Comparison of ENCODE assay signal across 8 cellular contexts in the genomic region with DNA sequence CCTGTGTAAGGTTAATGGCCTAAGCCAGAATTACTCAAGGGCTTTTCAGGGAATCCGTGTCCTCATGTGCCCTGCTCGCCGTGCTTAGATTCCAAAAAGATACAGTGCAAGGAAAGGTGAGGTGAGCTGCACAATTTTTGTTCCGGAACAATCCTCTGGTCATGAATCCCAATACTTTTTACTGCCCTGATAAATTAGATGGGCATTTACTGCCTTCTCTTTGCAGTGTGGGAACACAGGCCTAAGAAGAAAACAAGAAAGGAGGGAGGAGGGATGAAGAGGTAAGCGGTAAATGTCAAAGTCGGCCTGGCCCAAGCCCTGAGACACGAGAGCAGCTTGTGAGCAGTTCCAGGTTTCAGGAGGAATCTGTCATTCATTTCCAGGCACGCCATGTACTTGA.
"Had no signal": no experiment of that assay in that cellular context is flagged by ENCODE, and none has a peak within 500 bp of the region (broad histone marks: within the 10 kb centered on the region; RNA-seq: fewer than 3 reads in every experiment).

No MANE protein-coding gene starts in this region.

- H3K27ac ChIP-seq: GM23248 had no signal

- H3K27ac Mint-ChIP-seq: H9 had no signal

- FAIRE-seq: H54, K562 had no signal

- H3K9ac ChIP-seq: GM23248 had no signal

- DNase-seq: GM23248, GOT3, H9, HCEC 1CT, IMR-90, KG1 had no signal

- H3K4me3 ChIP-seq: GM23248, K562 had no signal

- H2AFZ ChIP-seq: GM23248 had no signal

- H3K9me3 Mint-ChIP-seq: H9 had no signal

- H3K4me3 Mint-ChIP-seq: H9 had no signal
